Comparison of ENCODE assay signal across 14 cellular contexts in genomic region chr4:4880492-4880891, GRCh38. TPM values are rescaled to one million over a fixed set of nuclear protein-coding genes. Genes with fewer than 3 reads are reported as not detected.
DNase-seq lines count a peak whose midpoint lies in the region; ATAC-seq, FAIRE-seq and TF ChIP-seq lines count a peak whose summit lies in the region.
"Had no signal": no experiment of that assay in that cellular context is flagged by ENCODE, and none has a peak within 500 bp of the region (broad histone marks: within the 10 kb centered on the region; RNA-seq: fewer than 3 reads in every experiment).

No MANE protein-coding gene starts in this region.

- no peaks in the 10 kb centered on the region for H3K36me3 Mint-ChIP-seq in activated T-cell treated with anti-CD3 and anti-CD28 coated beads, Interleukin-2, amount 50 U/mL, for 4 hours (ENCODE audit: insufficient read depth)
- H3K36me3 Mint-ChIP-seq: CD8-positive, alpha-beta memory T cell; IgD-negative memory B cell had no signal

- H3K9ac ChIP-seq in SU-DHL-6 (ENCODE audit: low read length): no peak overlapping the region

- no peaks in the 10 kb centered on the region for H3K79me2 ChIP-seq in SU-DHL-6 (ENCODE audit: insufficient read depth, low read length)

- H3K4me1 Mint-ChIP-seq in activated T-cell treated with anti-CD3 and anti-CD28 coated beads, Interleukin-2, amount 50 U/mL, for 4 hours (ENCODE audit: low read depth): no peaks in the 10 kb centered on the region
- H3K4me1 Mint-ChIP-seq: CD8-positive, alpha-beta memory T cell had no signal

- no peaks in the 10 kb centered on the region for H3K9me3 Mint-ChIP-seq in activated T-cell treated with anti-CD3 and anti-CD28 coated beads, Interleukin-2, amount 50 U/mL, for 4 hours
- H3K9me3 Mint-ChIP-seq: IgD-negative memory B cell had no signal

- FAIRE-seq in GM19239 (lab: Jason Lieb, UNC): no peak
- FAIRE-seq: GM18507 had no signal

- H3K4me3 Mint-ChIP-seq in activated T-cell treated with anti-CD3 and anti-CD28 coated beads, Interleukin-2, amount 50 U/mL, for 4 hours: no peak overlapping the region
- H3K4me3 Mint-ChIP-seq: CD8-positive, alpha-beta memory T cell; IgD-negative memory B cell had no signal

- H3K27me3 ChIP-seq in SU-DHL-6 (ENCODE audit: low read length): no peaks in the 10 kb centered on the region

- peak; percentile 27 for TF ChIP-seq CTCF in AG09319 (IDR thresholded peaks at IDR 0.05; ENCODE audit: low read depth, low read length)
- TF ChIP-seq CTCF in GM13977 (IDR thresholded peaks at IDR 0.05; ENCODE audit: extremely low read depth, insufficient read depth, missing control alignments): peak; percentile 55
- peak; percentile 30 for TF ChIP-seq CTCF in SU-DHL-6 (IDR thresholded peaks at IDR 0.05; ENCODE audit: insufficient read depth, low read length, poor library complexity, severe bottlenecking)
- peak; percentile 53 for TF ChIP-seq CTCF in fibroblast of villous mesenchyme (IDR thresholded peaks at IDR 0.05; ENCODE audit: insufficient read depth, low read depth, low read length)

- no peaks in the 10 kb centered on the region for H3F3A ChIP-seq in SU-DHL-6 (ENCODE audit: insufficient read depth)

- no peak overlapping the region for H3K4me2 ChIP-seq in SU-DHL-6 (ENCODE audit: low read depth, low read length, poor library complexity, severe bottlenecking)

- no peaks in the 10 kb centered on the region for H3K9me2 ChIP-seq in SU-DHL-6 (replicated peaks; ENCODE audit: insufficient read depth, low read length)

- no peaks in the 10 kb centered on the region for H4K20me1 ChIP-seq in SU-DHL-6 (ENCODE audit: low read depth, low read length)

- no peak overlapping the region for H2AFZ ChIP-seq in SU-DHL-6 (ENCODE audit: low read depth, low read length, severe bottlenecking)

- DNase-seq in AG09319 (ENCODE audit: extremely low read depth, low read depth) (no peak), GM13977 (ENCODE audit: low spot score) (peak; percentile 48), fibroblast of villous mesenchyme (ENCODE audit: low read depth) (no peak), GM19239 (ENCODE audit: insufficient read length, low spot score) (no peak), NCI-H146 (lab: John Stamatoyannopoulos, UW) (no peak)
- no peak for DNase-seq in activated T-cell treated with anti-CD3 and anti-CD28 coated beads, Interleukin-2, amount 50 U/mL, for 4 hours
- DNase-seq: activated CD8-positive, alpha-beta memory T cell treated with anti-CD3 and anti-CD28 coated beads for 24 hours; CD8-positive, alpha-beta memory T cell; erythroblast had no signal

- H3K27me3 Mint-ChIP-seq in activated T-cell treated with anti-CD3 and anti-CD28 coated beads, Interleukin-2, amount 50 U/mL, for 4 hours (ENCODE audit: low read depth): peaks cover 26% of the 10 kb centered on the region

- no peaks in the 10 kb centered on the region for H3K36me3 ChIP-seq in SU-DHL-6 (ENCODE audit: low read length)

- H3K27ac ChIP-seq in SU-DHL-6 (ENCODE audit: low read depth, low read length): no peak overlapping the region

- in situ Hi-C loops in GM13977 (cut with MboI; ENCODE audit: low pct_unique_long_range_greater_than_20kb, low sequenced_read_pairs, unreplicated experiment): no loop called here

- no peak for ATAC-seq in HG02798 (IDR thresholded peaks at IDR 0.05; ENCODE audit: poor library complexity, unreplicated experiment)
- no peak for ATAC-seq in activated T-cell treated with anti-CD3 and anti-CD28 coated beads, Interleukin-2, amount 50 U/mL, for 4 hours

- H3K9me3 ChIP-seq in SU-DHL-6 (ENCODE audit: insufficient read depth, low read length): no peaks in the 10 kb centered on the region

- H3K4me3 ChIP-seq in SU-DHL-6 (ENCODE audit: insufficient read depth, low read length, poor library complexity, severe bottlenecking) (no peak overlapping the region), fibroblast of villous mesenchyme (ENCODE audit: low read depth, low read length) (no peak overlapping the region)

RNA-seq across cellular contexts. Expression of gene MSX1, which starts 21.0 kb away (rescaled TPM):
- 3.2 and 4.3 TPM in 2 replicates for total RNA-seq in fibroblast of villous mesenchyme
- total RNA-seq in activated T-cell treated with anti-CD3 and anti-CD28 coated beads, Interleukin-2, amount 50 U/mL, for 4 hours: under 1 TPM in 1 of 3 donors, not detected in 2; 0.14 TPM
- total RNA-seq: T-helper 1 cell treated with Interleukin-12 subunit alpha and Interleukin-12 subunit beta and Interleukin-4 antibody, amounts not matched to agents 30 ng/mL and 1 ng/mL, for 36 hours had no signal
